20 cellular contexts compared by ENCODE assay signal in the genomic region with DNA sequence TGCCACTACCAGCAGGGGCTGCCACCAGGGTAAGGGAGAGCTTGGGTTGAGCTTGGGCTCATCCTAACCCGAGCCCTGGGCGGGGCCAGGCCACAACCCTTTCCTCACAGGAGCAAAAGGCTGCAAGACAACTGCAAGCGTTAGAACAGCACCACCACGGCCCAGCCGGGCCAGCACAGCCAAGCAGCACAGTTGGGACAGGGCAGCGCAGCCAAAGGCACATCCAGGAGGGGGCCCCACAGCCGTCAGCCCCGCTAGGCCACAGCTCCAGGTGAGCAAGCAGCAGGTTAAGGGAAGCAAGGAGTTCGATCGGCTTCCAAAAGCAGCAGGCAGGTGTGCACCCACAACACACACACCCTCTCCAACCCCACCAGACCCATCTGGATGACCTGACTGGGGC. TPM values are rescaled to one million over a fixed set of nuclear protein-coding genes. Genes with fewer than 3 reads are reported as not detected.
DNase-seq lines count a peak whose midpoint lies in the region; ATAC-seq, FAIRE-seq and TF ChIP-seq lines count a peak whose summit lies in the region.
"Had no signal": no experiment of that assay in that cellular context is flagged by ENCODE, and none has a peak within 500 bp of the region (broad histone marks: within the 10 kb centered on the region; RNA-seq: fewer than 3 reads in every experiment).

No MANE protein-coding gene starts in this region.

- H3K27me3 ChIP-seq in HAP-1 (ENCODE audit: low read depth): no peaks in the 10 kb centered on the region
- H3K27me3 ChIP-seq: brain microvascular endothelial cell, heart right ventricle had no signal

- TF ChIP-seq POLR2A in A549 (IDR thresholded peaks at IDR 0.05; ENCODE audit: low read length): no peak

- peaks cover 28% of the 10 kb centered on the region for H3K36me3 Mint-ChIP-seq in HFFc6 (ENCODE audit: low read depth)
- H3K36me3 Mint-ChIP-seq in activated CD4-positive, alpha-beta T cell treated with anti-CD3 and anti-CD28 coated beads, Interleukin-2, amount 10 ng/mL, durations not matched to agents 7 days and 5 days (ENCODE audit: low read depth): peaks cover 28% of the 10 kb centered on the region

- TF ChIP-seq CTCF in A549 (IDR thresholded peaks at IDR 0.05): no peak
- peak; percentile 42 for TF ChIP-seq CTCF in HFFc6 (IDR thresholded peaks at IDR 0.05)

- peaks cover 35% of the 10 kb centered on the region for H3K4me1 Mint-ChIP-seq in HFFc6 (ENCODE audit: low read depth)
- peaks cover 5% of the 10 kb centered on the region for H3K4me1 Mint-ChIP-seq in activated CD4-positive, alpha-beta T cell treated with anti-CD3 and anti-CD28 coated beads, Interleukin-2, amount 10 ng/mL, durations not matched to agents 7 days and 5 days

- H3K27me3 Mint-ChIP-seq in HFFc6 (ENCODE audit: insufficient read depth): no peaks in the 10 kb centered on the region; the same call in none of the 2 replicates
- H3K27me3 Mint-ChIP-seq in activated CD4-positive, alpha-beta T cell treated with anti-CD3 and anti-CD28 coated beads, Interleukin-2, amount 10 ng/mL, durations not matched to agents 7 days and 5 days: no peaks in the 10 kb centered on the region

- in situ Hi-C loops in HAP-1 (cut with MboI; ENCODE audit: low sequenced_read_pairs): no loop called here

- FAIRE-seq in A549 (lab: Jason Lieb, UNC): no peak
- FAIRE-seq: kidney, TTC549 had no signal

- CTCF ChIA-PET in A549 (lab: Yijun Ruan, JAX): interaction anchor here (1.1 to 1.9 kb wide), 5 partner anchors 9 to 18 kb away, joined by 3 to 6 read pairs (median 4); no protein-coding TSS in a partner anchor
- CTCF ChIA-PET in activated CD4-positive, alpha-beta T cell treated with anti-CD3 and anti-CD28 coated beads, Interleukin-2, amount 10 ng/mL, durations not matched to agents 7 days and 5 days (lab: Charles Lee): interaction anchor here (1.0 to 1.8 kb wide), 3 partner anchors 23 to 41 kb away, joined by 3 to 5 read pairs (median 4); a partner anchor contains a TSS

- 93% methylated on average over 6 of the region's 10 CpGs for WGBS in A549 (ENCODE audit: missing lambda C conversion rate)

- H3K4me2 ChIP-seq in A549: no peak overlapping the region

- H3K27ac ChIP-seq in A549 (no peak overlapping the region), cingulate gyrus (ENCODE audit: low read depth, low read length) (peak overlapping the region; percentile 4)
- H3K27ac ChIP-seq: brain microvascular endothelial cell had no signal

- peak overlapping the region; percentile 89; the same call in 1 of the 2 replicates for H3K27ac Mint-ChIP-seq in HFFc6
- H3K27ac Mint-ChIP-seq in activated CD4-positive, alpha-beta T cell treated with anti-CD3 and anti-CD28 coated beads, Interleukin-2, amount 10 ng/mL, durations not matched to agents 7 days and 5 days: no peak overlapping the region

- TF ChIP-seq RAD21 in A549 (conservative IDR thresholded peaks at IDR 0.05 in 1 of 2, IDR thresholded peaks at IDR 0.05 in 1 of 2): no peak

- H3K9me3 Mint-ChIP-seq in HFFc6: no peaks in the 10 kb centered on the region
- H3K9me3 Mint-ChIP-seq in activated CD4-positive, alpha-beta T cell treated with anti-CD3 and anti-CD28 coated beads, Interleukin-2, amount 10 ng/mL, durations not matched to agents 7 days and 5 days: no peaks in the 10 kb centered on the region

- peak; percentile 58 to 59; a peak in 5 of 6 replicates for ATAC-seq in A549
- ATAC-seq in HG02571 (IDR thresholded peaks at IDR 0.05; ENCODE audit: unreplicated experiment): no peak

- H3K4me3 Mint-ChIP-seq in HFFc6: no peak overlapping the region
- no peak overlapping the region for H3K4me3 Mint-ChIP-seq in activated CD4-positive, alpha-beta T cell treated with anti-CD3 and anti-CD28 coated beads, Interleukin-2, amount 10 ng/mL, durations not matched to agents 7 days and 5 days

- POLR2A ChIA-PET in A549 (lab: Yijun Ruan, JAX): no interaction called here
- POLR2A ChIA-PET in activated CD4-positive, alpha-beta T cell treated with anti-CD3 and anti-CD28 coated beads, Interleukin-2, amount 10 ng/mL, durations not matched to agents 7 days and 5 days (lab: Charles Lee): no interaction called here

- H3K36me3 ChIP-seq in HAP-1 (replicated peaks): peaks cover 15% of the 10 kb centered on the region
- H3K36me3 ChIP-seq: brain microvascular endothelial cell had no signal

- H3K4me3 ChIP-seq in A549: no peak overlapping the region
- H3K4me3 ChIP-seq in HAP-1: no peak overlapping the region
- H3K4me3 ChIP-seq: heart right ventricle had no signal

- no peak for DNase-seq in A549 (ENCODE audit: low read depth in 1 of 2, low spot score in 1 of 2)
- DNase-seq in HFFc6: no peak
- peak; percentile 67 for DNase-seq in myocyte (ENCODE audit: low read depth)
- DNase-seq in HAP-1 (ENCODE audit: low spot score in 2 of 2): no peak
- no peak for DNase-seq in activated CD4-positive, alpha-beta T cell treated with anti-CD3 and anti-CD28 coated beads, Interleukin-2, amount 10 ng/mL, durations not matched to agents 7 days and 5 days
- no peak for DNase-seq in NCI-H1105 (lab: John Stamatoyannopoulos, UW)
- DNase-seq: activated CD4-positive, alpha-beta T cell treated with anti-CD3 and anti-CD28 coated beads, Interleukin-2, amount 50 U/mL, for 1 hour; activated naive CD4-positive, alpha-beta T cell treated with anti-CD3 and anti-CD28 coated beads, Interleukin-2, amount 50 U/mL, for 16 hours; activated T-cell treated with anti-CD3 and anti-CD28 coated beads for 4 hours; brain microvascular endothelial cell; COR-L47; EL; heart right ventricle; kidney; NCI-H1092; NCI-H2171 treated with DMSO at 0.1 percent for 48 hours; NCI-H774 had no signal

- TF ChIP-seq EP300 in A549 (IDR thresholded peaks at IDR 0.05): no peak

- H3K4me1 ChIP-seq in A549 (no peaks in the 10 kb centered on the region), HAP-1 (no peaks in the 10 kb centered on the region)

- no peaks in the 10 kb centered on the region for H3K9me3 ChIP-seq in A549
- H3K9me3 ChIP-seq in HAP-1: no peaks in the 10 kb centered on the region
- H3K9me3 ChIP-seq: heart right ventricle had no signal

TF ChIP-seq in A549, 52 proteins besides CTCF, POLR2A, EP300 and RAD21 (continues in another document):
- TF ChIP-seq RCOR1 (IDR thresholded peaks at IDR 0.05; ENCODE audit: low read depth, low read length): no peak
- TF ChIP-seq CEBPB (IDR thresholded peaks at IDR 0.05): no peak
- no peak for TF ChIP-seq MAFK (IDR thresholded peaks at IDR 0.05; ENCODE audit: partially characterized antibody)

RNA-seq across cellular contexts. Expression of a gene that starts 7.0 kb away (rescaled TPM):
- polyA plus RNA-seq in A549 (2011; rRNA removed): 11.2 and 12.7 TPM in 2 replicates
- 8.4 and 12.9 TPM in 2 replicates for polyA plus RNA-seq in A549 (2012; cell fraction: cytosol; rRNA removed)
- polyA plus RNA-seq in A549 (2012; cell fraction: nucleus; rRNA removed): 22.3 and 28.8 TPM in 2 replicates
- polyA plus RNA-seq in A549 (2017; fragmentation: RNase III; extraction: RNeasy Plus Mini Kit Qiagen cat#74134 plus additional on column Dnase treatment): 11.7 to 14.9 TPM (median 14.2 TPM) in 3 replicates
- 20.1 and 22.9 TPM in 2 replicates for polyA minus RNA-seq in A549 (2011; rRNA and poly(A)+ RNA removed)
- 10 to 100 TPM; 18.9 to 21.5 (median 20.3) TPM for total RNA-seq in HFFc6 (2021; fragmentation: NEBNext Ultra II Directional; extraction: Animal tissue kit (Norgen Biotek cat#: 25700))
- 11.5 and 15.2 TPM in 2 replicates for total RNA-seq in myocyte
- 21.9 TPM for polyA plus RNA-seq in myocyte (2012)
- 10 to 100 TPM; 53.0 to 61.8 TPM for total RNA-seq in activated CD4-positive, alpha-beta T cell treated with anti-CD3 and anti-CD28 coated beads, Interleukin-2, amount 10 ng/mL, durations not matched to agents 7 days and 5 days

RNA-seq across cellular contexts. Expression of a gene that starts 33.0 kb away (rescaled TPM):
- 24.3 and 31.7 TPM in 2 replicates for polyA plus RNA-seq in A549 (2011; rRNA removed)
- polyA plus RNA-seq in A549 (2012; cell fraction: cytosol; rRNA removed): 49.3 and 68.4 TPM in 2 replicates
- 177 and 309 TPM in 2 replicates for polyA plus RNA-seq in A549 (2012; cell fraction: nucleus; rRNA removed)
- polyA plus RNA-seq in A549 (2017; fragmentation: RNase III; extraction: RNeasy Plus Mini Kit Qiagen cat#74134 plus additional on column Dnase treatment): 33.9 to 44.5 TPM (median 43.0 TPM) in 3 replicates
- 65.0 and 70.7 TPM in 2 replicates for polyA minus RNA-seq in A549 (2011; rRNA and poly(A)+ RNA removed)
- 10 to 100 TPM; 47.2 to 62.6 (median 55.3) TPM for total RNA-seq in HFFc6 (2021; fragmentation: NEBNext Ultra II Directional; extraction: Animal tissue kit (Norgen Biotek cat#: 25700))
- total RNA-seq in myocyte: 79.9 and 103 TPM in 2 replicates
- polyA plus RNA-seq in myocyte (2012): 103 TPM
- 10 to 100 TPM; 79.2 to 87.3 TPM for total RNA-seq in activated CD4-positive, alpha-beta T cell treated with anti-CD3 and anti-CD28 coated beads, Interleukin-2, amount 10 ng/mL, durations not matched to agents 7 days and 5 days

RNA-seq across cellular contexts. Expression of a gene that starts 36.6 kb away (rescaled TPM):
- 67.2 and 75.4 TPM in 2 replicates for polyA plus RNA-seq in A549 (2011; rRNA removed)
- 68.7 and 75.5 TPM in 2 replicates for polyA plus RNA-seq in A549 (2012; cell fraction: cytosol; rRNA removed)
- polyA plus RNA-seq in A549 (2012; cell fraction: nucleus; rRNA removed): 17.1 and 21.1 TPM in 2 replicates
- 75.2 to 83.1 TPM (median 80.6 TPM) in 3 replicates for polyA plus RNA-seq in A549 (2017; fragmentation: RNase III; extraction: RNeasy Plus Mini Kit Qiagen cat#74134 plus additional on column Dnase treatment)
- 5.2 and 5.7 TPM in 2 replicates for polyA minus RNA-seq in A549 (2011; rRNA and poly(A)+ RNA removed)
- 10 to 100 TPM; 27.1 to 34.7 (median 30.6) TPM for total RNA-seq in HFFc6 (2021; fragmentation: NEBNext Ultra II Directional; extraction: Animal tissue kit (Norgen Biotek cat#: 25700))
- total RNA-seq in myocyte: 35.6 and 45.3 TPM in 2 replicates
- 65.3 TPM for polyA plus RNA-seq in myocyte (2012)
- total RNA-seq in activated CD4-positive, alpha-beta T cell treated with anti-CD3 and anti-CD28 coated beads, Interleukin-2, amount 10 ng/mL, durations not matched to agents 7 days and 5 days: 10 to 100 TPM; 22.3 to 27.4 TPM

RNA-seq across cellular contexts. Expression of a gene that starts 56.0 kb away (rescaled TPM):
- 22.6 and 27.5 TPM in 2 replicates for polyA plus RNA-seq in A549 (2011; rRNA removed)
- polyA plus RNA-seq in A549 (2012; cell fraction: cytosol; rRNA removed): 30.6 and 33.7 TPM in 2 replicates
- polyA plus RNA-seq in A549 (2012; cell fraction: nucleus; rRNA removed): 61.5 and 75.3 TPM in 2 replicates
- 22.8 to 26.6 TPM (median 25.5 TPM) in 3 replicates for polyA plus RNA-seq in A549 (2017; fragmentation: RNase III; extraction: RNeasy Plus Mini Kit Qiagen cat#74134 plus additional on column Dnase treatment)
- polyA minus RNA-seq in A549 (2011; rRNA and poly(A)+ RNA removed): 22.9 and 33.4 TPM in 2 replicates
- total RNA-seq in HFFc6 (2021; fragmentation: NEBNext Ultra II Directional; extraction: Animal tissue kit (Norgen Biotek cat#: 25700)): 10 to 100 TPM; 24.6 to 33.1 (median 28.1) TPM
- total RNA-seq in myocyte: 32.4 and 32.8 TPM in 2 replicates
- polyA plus RNA-seq in myocyte (2012): 38.8 TPM
- total RNA-seq in activated CD4-positive, alpha-beta T cell treated with anti-CD3 and anti-CD28 coated beads, Interleukin-2, amount 10 ng/mL, durations not matched to agents 7 days and 5 days: 10 to 100 TPM; 54.4 to 55.8 TPM
